In the genomic region with DNA sequence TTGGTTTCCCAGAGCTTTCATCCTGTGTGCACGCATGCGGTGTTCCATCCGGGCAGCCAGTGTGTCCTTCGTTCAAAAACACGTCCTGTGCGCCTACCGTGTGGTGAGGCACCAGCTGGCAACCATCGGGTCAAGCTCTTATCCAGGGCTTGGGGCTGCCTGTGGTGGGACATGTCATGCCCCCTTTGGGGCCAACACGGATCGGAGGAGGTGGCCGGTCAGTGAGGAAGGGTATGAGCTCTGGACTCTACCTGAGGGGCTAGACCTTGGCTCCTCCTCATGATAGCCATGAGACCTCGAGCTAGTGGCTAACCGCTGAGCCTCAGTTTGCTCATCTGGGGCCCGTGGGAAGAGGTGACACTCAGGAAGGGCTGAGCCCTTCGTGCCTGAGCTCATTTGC, we compare ENCODE assay signal across 25 cellular contexts.
DNase-seq lines count a peak whose midpoint lies in the region; ATAC-seq, FAIRE-seq and TF ChIP-seq lines count a peak whose summit lies in the region.
"Had no signal": no experiment of that assay in that cellular context is flagged by ENCODE, and none has a peak within 500 bp of the region (broad histone marks: within the 10 kb centered on the region; RNA-seq: fewer than 3 reads in every experiment).

No MANE protein-coding gene starts in this region.

- TF ChIP-seq RAD21 in H1 (IDR thresholded peaks at IDR 0.05 in 1 of 2, conservative IDR thresholded peaks at IDR 0.05 in 1 of 2; ENCODE audit: low read depth in 2 of 2, low read length in 2 of 2): no peak

- H2BK15ac ChIP-seq in H1 (ENCODE audit: low read length): peak overlapping the region; percentile 2; the same call in 1 of the 2 replicates
- no peak overlapping the region for H2BK15ac ChIP-seq in neuronal stem cell (ENCODE audit: low read length)

- H2AFZ ChIP-seq in H1 (ENCODE audit: low read length) (no peak overlapping the region), neuronal stem cell (ENCODE audit: low read length) (no peak overlapping the region)
- H2AFZ ChIP-seq: GM23338, PC-9 had no signal

- no peak overlapping the region for H4K91ac ChIP-seq in H1 (replicated peaks; ENCODE audit: insufficient read length, low read length)
- no peak overlapping the region for H4K91ac ChIP-seq in neuronal stem cell (ENCODE audit: low read depth, low read length, poor library complexity)

- H3K14ac ChIP-seq in H1 (ENCODE audit: insufficient read length) (no peak overlapping the region), neuronal stem cell (ENCODE audit: low read length) (no peak overlapping the region)

- H3K9me3 Mint-ChIP-seq in stimulated activated naive B cell treated with anti-CD40 and anti-IgM and Interleukin-4, amounts not matched to agents 10 μg/mL and 1 μg/mL and 100 μg/mL, for 72 hours: peaks cover 5 to 6% of the 10 kb centered on the region in 2 donors
- peaks cover 6% of the 10 kb centered on the region for H3K9me3 Mint-ChIP-seq in nephron progenitor cell
- H3K9me3 Mint-ChIP-seq: GM23338 had no signal

- POLR2A ChIA-PET in H1 (lab: Charles Lee; ENCODE audit: partially characterized antibody): no interaction called here

- H3K27me3 ChIP-seq in H1 (replicated peaks in 1 of 4; ENCODE audit: control insufficient read depth in 3 of 4, extremely low read depth in 1 of 4, insufficient read depth in 3 of 4, low read length in 3 of 4): no peaks in the 10 kb centered on the region; a peak in 1 of 7 replicates
- peaks cover 0 to 7% (median 0%) of the 10 kb centered on the region in 3 experiments for H3K27me3 ChIP-seq in neuronal stem cell (ENCODE audit: control insufficient read depth in 3 of 3, insufficient read depth in 3 of 3, low read depth in 1 of 3, low read length in 3 of 3)

- H2BK120ac ChIP-seq in H1 (replicated peaks; ENCODE audit: low read depth, low read length): no peak overlapping the region
- H2BK120ac ChIP-seq in neuronal stem cell (ENCODE audit: low read depth, low read length): no peak overlapping the region

- no peak overlapping the region for H3K27ac ChIP-seq in H1 (ENCODE audit: low read depth, low read length)
- H3K27ac ChIP-seq in neuronal stem cell (replicated peaks; ENCODE audit: low read length): no peak overlapping the region
- H3K27ac ChIP-seq: HL-60, PC-9 had no signal

- H3K18ac ChIP-seq in H1 (ENCODE audit: extremely low read depth, low read length) (no peak overlapping the region; the same call in 1 of the 2 replicates), neuronal stem cell (ENCODE audit: low read length) (no peak overlapping the region)

- H4K8ac ChIP-seq in H1 (ENCODE audit: extremely low read depth, insufficient read depth, low read length) (no peak overlapping the region), neuronal stem cell (ENCODE audit: low read depth, low read length) (no peak overlapping the region)

- H3K4me3 ChIP-seq in H1 (ENCODE audit: extremely low read depth in 1 of 4, insufficient read depth in 2 of 4, low read depth in 3 of 4, low read length in 4 of 4) (no peak overlapping the region), neuronal stem cell (ENCODE audit: low read length in 2 of 2) (no peak overlapping the region)
- H3K4me3 ChIP-seq: GM23338, PC-9 had no signal

- TF ChIP-seq CTCF in H1 (IDR thresholded peaks at IDR 0.05; ENCODE audit: control extremely low read depth in 1 of 3, insufficient read depth in 1 of 3, low read depth in 1 of 3, low read length in 3 of 3) (no peak), nephron progenitor cell (IDR thresholded peaks at IDR 0.05) (no peak)

- no peak overlapping the region for H3K23ac ChIP-seq in H1 (ENCODE audit: insufficient read length)
- H3K23ac ChIP-seq in neuronal stem cell (ENCODE audit: low read depth, low read length, poor library complexity): no peak overlapping the region

- no peaks in the 10 kb centered on the region for H3K36me3 ChIP-seq in H1 (ENCODE audit: control insufficient read depth in 2 of 4, insufficient read depth in 4 of 4, low read length in 3 of 4)
- H3K36me3 ChIP-seq in neuronal stem cell (replicated peaks in 1 of 2; ENCODE audit: control insufficient read depth in 2 of 2, insufficient read depth in 2 of 2, low read length in 2 of 2): no peaks in the 10 kb centered on the region

- no peak overlapping the region for H4K5ac ChIP-seq in H1 (ENCODE audit: insufficient read length, low read depth, low read length)

- CTCF ChIA-PET in H1 (lab: Charles Lee; ENCODE audit: partially characterized antibody): interaction anchor here (0.9 to 1.5 kb wide), 5 partner anchors 30 to 324 kb away, joined by 3 to 4 read pairs (median 3); no protein-coding TSS in a partner anchor

- H3K4ac ChIP-seq in H1 (replicated peaks; ENCODE audit: insufficient read length, low read depth, low read length): no peak overlapping the region
- H3K4ac ChIP-seq in neuronal stem cell (ENCODE audit: low read length): no peak overlapping the region

- H3K79me2 ChIP-seq in H1 (ENCODE audit: control insufficient read depth in 1 of 2, insufficient read depth in 2 of 2, low read length in 2 of 2): no peaks in the 10 kb centered on the region

- no peak for ATAC-seq in left ventricle myocardium superior
- no peak for ATAC-seq in stimulated activated naive B cell treated with anti-CD40 and anti-IgM and Interleukin-4, amounts not matched to agents 10 μg/mL and 1 μg/mL and 100 μg/mL, for 72 hours (replicated peaks)
- ATAC-seq in HG03565 (IDR thresholded peaks at IDR 0.05; ENCODE audit: unreplicated experiment): no peak
- ATAC-seq: HCT116 had no signal

- no peak overlapping the region for H3K27ac Mint-ChIP-seq in stimulated activated naive B cell treated with anti-CD40 and anti-IgM and Interleukin-4, amounts not matched to agents 10 μg/mL and 1 μg/mL and 100 μg/mL, for 72 hours
- H3K27ac Mint-ChIP-seq in nephron progenitor cell: no peak overlapping the region
- H3K27ac Mint-ChIP-seq: CD4-positive, alpha-beta memory T cell; GM23338 had no signal

- intact Hi-C loops in cardiac septum (cut with DNase I): no loop called here
- intact Hi-C loops in left ventricle myocardium superior (cut with micrococcal nuclease): no loop called here

- FAIRE-seq in H1 (lab: Jason Lieb, UNC): no peak
- FAIRE-seq: A204.1, G401.6 had no signal

- H2AK5ac ChIP-seq in H1 (ENCODE audit: low read depth, low read length) (no peak overlapping the region), neuronal stem cell (ENCODE audit: low read depth, low read length) (no peak overlapping the region)

- H4K20me1 ChIP-seq in H1 (replicated peaks in 1 of 2; ENCODE audit: control insufficient read depth in 1 of 2, insufficient read depth in 2 of 2, low read length in 2 of 2): no peaks in the 10 kb centered on the region

- no peaks in the 10 kb centered on the region for H3K4me1 Mint-ChIP-seq in stimulated activated naive B cell treated with anti-CD40 and anti-IgM and Interleukin-4, amounts not matched to agents 10 μg/mL and 1 μg/mL and 100 μg/mL, for 72 hours
- peaks cover 5% of the 10 kb centered on the region for H3K4me1 Mint-ChIP-seq in nephron progenitor cell

- DNase-seq in cardiac septum (ENCODE audit: low spot score): peak; percentile 55
- DNase-seq in left ventricle myocardium superior: no peak
- peak in 1 of 2 experiments; percentile 19 for DNase-seq in H1 (ENCODE audit: low read depth in 1 of 2, low spot score in 2 of 2)
- no peak for DNase-seq in neuronal stem cell (ENCODE audit: low spot score)
- DNase-seq in stimulated activated naive B cell treated with anti-CD40 and anti-IgM and Interleukin-4, amounts not matched to agents 10 μg/mL and 1 μg/mL and 100 μg/mL, for 72 hours: no peak
- no peak for DNase-seq in nephron progenitor cell
- DNase-seq: C1 segment of cervical spinal cord; CD4-positive, alpha-beta memory T cell; COR-L47; Karpas-422; NCI-H1092; NCI-H1417 treated with DMSO at 0.1 percent for 48 hours; NCI-H1694 treated with DMSO at 0.1 percent for 48 hours; NCI-H2081; NCI-H2227 treated with DMSO at 0.1 percent for 48 hours; NCI-H526 treated with DMSO at 0.1 percent for 48 hours; PC-9; RPMI8226; SHP77 had no signal

- H2BK5ac ChIP-seq in H1 (ENCODE audit: low read depth, low read length) (no peak overlapping the region), neuronal stem cell (ENCODE audit: low read length) (no peak overlapping the region)

- no peak overlapping the region for H2BK12ac ChIP-seq in H1 (ENCODE audit: low read depth, low read length)
- peak overlapping the region; percentile 80 for H2BK12ac ChIP-seq in neuronal stem cell (ENCODE audit: low read length)

- no peaks in the 10 kb centered on the region for H3K79me1 ChIP-seq in H1 (ENCODE audit: low read depth, low read length)
- H3K79me1 ChIP-seq in neuronal stem cell (ENCODE audit: low read depth, low read length): no peaks in the 10 kb centered on the region

- H2BK20ac ChIP-seq in H1 (ENCODE audit: low read length): no peak overlapping the region

- no peak overlapping the region for H3K4me2 ChIP-seq in H1 (ENCODE audit: insufficient read depth in 1 of 2, low read depth in 2 of 2, low read length in 2 of 2)
- no peak overlapping the region for H3K4me2 ChIP-seq in neuronal stem cell (ENCODE audit: insufficient read depth, low read length, poor library complexity, severe bottlenecking)
- H3K4me2 ChIP-seq: GM23338, PC-9 had no signal

- WGBS in H1 (ENCODE audit: extremely low coverage in 1 of 2, insufficient coverage in 1 of 2, insufficient read length in 1 of 2, insufficient replicate concordance in 2 of 2, low coverage in 1 of 2, low lambda C conversion rate in 2 of 2, missing lambda C conversion rate in 1 of 2), 2 experiments: 94% methylated on average over 15 of the region's 15 CpGs; no CpG with 5 or more reads in 1 of the 2 experiments
- WGBS in neuronal stem cell (ENCODE audit: extremely low coverage in 2 of 2, insufficient read length in 2 of 2, insufficient replicate concordance in 1 of 2), 2 donors: no CpG with 5 or more reads among the region's 15 CpGs

- TF ChIP-seq POLR2A in H1 (IDR thresholded peaks at IDR 0.05; ENCODE audit: control extremely low read depth in 1 of 2, low read depth in 2 of 2, low read length in 2 of 2): no peak

- peaks cover 55 to 75% of the 10 kb centered on the region in 2 donors for H3K27me3 Mint-ChIP-seq in stimulated activated naive B cell treated with anti-CD40 and anti-IgM and Interleukin-4, amounts not matched to agents 10 μg/mL and 1 μg/mL and 100 μg/mL, for 72 hours
- H3K27me3 Mint-ChIP-seq in nephron progenitor cell (ENCODE audit: low read depth, poor library complexity): peaks cover 18% of the 10 kb centered on the region

- no peak overlapping the region for H3K4me3 Mint-ChIP-seq in stimulated activated naive B cell treated with anti-CD40 and anti-IgM and Interleukin-4, amounts not matched to agents 10 μg/mL and 1 μg/mL and 100 μg/mL, for 72 hours
- H3K4me3 Mint-ChIP-seq in nephron progenitor cell: no peak overlapping the region
- H3K4me3 Mint-ChIP-seq: GM23338 had no signal

- H3K4me1 ChIP-seq in H1 (replicated peaks in 1 of 4; ENCODE audit: control insufficient read depth in 3 of 4, insufficient read depth in 4 of 4, low read length in 3 of 4) (peaks cover 0 to 5% (median 0%) of the 10 kb centered on the region in 4 experiments; a peak in 3 of 7 replicates), neuronal stem cell (ENCODE audit: control insufficient read depth in 2 of 2, insufficient read depth in 1 of 2, low read depth in 1 of 2, low read length in 2 of 2) (no peaks in the 10 kb centered on the region)

- no peaks in the 10 kb centered on the region for H3K36me3 Mint-ChIP-seq in stimulated activated naive B cell treated with anti-CD40 and anti-IgM and Interleukin-4, amounts not matched to agents 10 μg/mL and 1 μg/mL and 100 μg/mL, for 72 hours
- no peaks in the 10 kb centered on the region for H3K36me3 Mint-ChIP-seq in nephron progenitor cell (ENCODE audit: low read depth)
- H3K36me3 Mint-ChIP-seq: CD4-positive, alpha-beta memory T cell had no signal

- H3K9me3 ChIP-seq in H1 (ENCODE audit: insufficient read depth in 2 of 2, low read depth in 1 of 2, low read length in 1 of 2) (no peaks in the 10 kb centered on the region), neuronal stem cell (replicated peaks in 1 of 2; ENCODE audit: control insufficient read depth in 2 of 2, insufficient read depth in 1 of 2, low read depth in 1 of 2, low read length in 2 of 2) (no peaks in the 10 kb centered on the region)

- no peaks in the 10 kb centered on the region for H3K23me2 ChIP-seq in H1 (ENCODE audit: low read depth, low read length)

- TF ChIP-seq EP300 in H1 (IDR thresholded peaks at IDR 0.05; ENCODE audit: borderline replicate concordance in 1 of 2, low read depth in 2 of 2, low read length in 2 of 2): no peak

- H3K56ac ChIP-seq in H1 (replicated peaks; ENCODE audit: insufficient read length, low read depth, low read length): no peak overlapping the region

- no peak overlapping the region for H3K9ac ChIP-seq in H1 (replicated peaks in 1 of 4; ENCODE audit: extremely low read depth in 1 of 4, low read depth in 3 of 4, low read length in 3 of 4)
- no peak overlapping the region for H3K9ac ChIP-seq in neuronal stem cell (ENCODE audit: low read depth, low read length, poor library complexity)
